ENCODE assay signal across 23 cellular contexts in the genomic region with DNA sequence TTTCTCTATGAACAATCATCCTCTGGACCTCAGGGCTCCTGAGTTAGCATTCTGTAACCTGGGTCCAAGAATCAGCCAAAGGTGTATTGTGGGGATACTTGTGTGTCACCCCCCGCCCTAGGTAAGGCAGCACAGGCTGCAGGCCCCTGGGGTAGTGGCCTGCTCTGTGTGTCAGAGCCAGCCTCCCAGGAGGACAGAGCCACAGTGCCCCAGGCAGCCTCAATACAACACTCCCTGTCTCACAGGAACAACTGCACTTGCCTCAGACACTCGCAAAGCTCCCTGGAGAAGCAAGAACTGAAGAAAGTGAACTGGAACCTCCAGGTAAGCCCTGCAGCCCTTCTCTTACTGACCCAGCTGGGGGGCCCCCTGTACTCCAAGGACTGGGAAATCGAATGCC.
DNase-seq lines count a peak whose midpoint lies in the region; ATAC-seq and TF ChIP-seq lines count a peak whose summit lies in the region.
"Had no signal": no experiment of that assay in that cellular context is flagged by ENCODE, and none has a peak within 500 bp of the region (broad histone marks: within the 10 kb centered on the region; RNA-seq: fewer than 3 reads in every experiment).

No MANE protein-coding gene starts in this region.

- no peaks in the 10 kb centered on the region for H3K9me2 ChIP-seq in hepatocyte (replicated peaks; ENCODE audit: insufficient read depth)

- 81% methylated on average over 3 of the region's 3 CpGs for WGBS in hepatocyte (ENCODE audit: low lambda C conversion rate, missing lambda C conversion rate)

- in situ Hi-C loops in gastrocnemius medialis (cut with MboI; ENCODE audit: low sequenced_read_pairs in 4 of 4), result no loop called here

- TF ChIP-seq CTCF in hepatocyte (IDR thresholded peaks at IDR 0.05; ENCODE audit: poor library complexity) (no peak), gastrocnemius medialis (IDR thresholded peaks at IDR 0.05 in 4 of 5, conservative IDR thresholded peaks at IDR 0.05 in 1 of 5) (no peak)

- intact Hi-C loops in cardiac septum (cut with DNase I), result no loop called here
- intact Hi-C loops in Right ventricle myocardium inferior (cut with DNase I), result no loop called here
- intact Hi-C loops in gastrocnemius medialis (cut with DNase I; ENCODE audit: low total_unique reads), result no loop called here

- H3K27me3 ChIP-seq in hepatocyte (no peaks in the 10 kb centered on the region), gastrocnemius medialis (no peaks in the 10 kb centered on the region)
- H3K27me3 ChIP-seq: adrenal gland, testis had no signal

- no peak overlapping the region for H2AFZ ChIP-seq in hepatocyte
- H2AFZ ChIP-seq: PC-9 had no signal

- peaks cover 34% of the 10 kb centered on the region for H3K4me1 ChIP-seq in hepatocyte (ENCODE audit: insufficient read depth)
- peaks cover 45 to 75% of the 10 kb centered on the region in 2 donors for H3K4me1 ChIP-seq in gastrocnemius medialis

- ATAC-seq in Right ventricle myocardium inferior, result no peak
- ATAC-seq in gastrocnemius medialis, result no peak
- ATAC-seq: activated CD8-positive, alpha-beta T cell treated with anti-CD3 and anti-CD28 coated beads, Interleukin-2, amount 10 ng/mL, durations not matched to agents 7 days and 5 days; activated T-helper 17 cell treated with anti-CD3 and anti-CD28 coated beads, Interleukin-2, amount 50 U/mL, for 72 hours; HCT116; left ventricle myocardium superior; stimulated activated naive B cell treated with anti-CD40 and anti-IgM and Interleukin-4, amounts not matched to agents 10 μg/mL and 1 μg/mL and 100 μg/mL, for 72 hours had no signal

- H3K4me3 ChIP-seq in hepatocyte (no peak overlapping the region), gastrocnemius medialis (no peak overlapping the region)
- H3K4me3 ChIP-seq: adrenal gland, PC-9, prostate gland, testis had no signal

- H3K36me3 ChIP-seq in hepatocyte (replicated peaks; ENCODE audit: insufficient read depth, low read depth) (no peaks in the 10 kb centered on the region), gastrocnemius medialis (no peaks in the 10 kb centered on the region)
- H3K36me3 ChIP-seq: adrenal gland, prostate gland had no signal

- no peaks in the 10 kb centered on the region for H4K20me1 ChIP-seq in hepatocyte (ENCODE audit: insufficient read depth, poor library complexity, severe bottlenecking)

- H3K79me2 ChIP-seq in hepatocyte, result no peaks in the 10 kb centered on the region

- H3K27ac ChIP-seq in hepatocyte (peak overlapping the region; percentile 9), gastrocnemius medialis (peak overlapping the region; percentile 88 to 93 (median 91))
- H3K27ac ChIP-seq: PC-9, testis had no signal

- TF ChIP-seq POLR2A in gastrocnemius medialis (IDR thresholded peaks at IDR 0.05), result no peak

- DNase-seq in cardiac septum (ENCODE audit: low spot score) (peak; percentile 50), Right ventricle myocardium inferior (ENCODE audit: missing footprints) (no peak), hepatocyte (ENCODE audit: low spot score) (no peak), gastrocnemius medialis (no peak), HuH-7 (ENCODE audit: low spot score) (no peak), HK-2 (ENCODE audit: unreplicated experiment) (no peak)
- no peak for DNase-seq in activated CD4-positive, alpha-beta T cell treated with anti-CD3 and anti-CD28 coated beads for 48 hours
- DNase-seq in activated T-cell treated with anti-CD3 and anti-CD28 coated beads, Interleukin-2, amount 50 U/mL, for 1 hour, result no peak
- DNase-seq: activated CD4-positive, alpha-beta T cell treated with anti-CD3 and anti-CD28 coated beads for 1 hour; activated CD8-positive, alpha-beta T cell treated with anti-CD3 and anti-CD28 coated beads, Interleukin-2, amount 10 ng/mL, durations not matched to agents 7 days and 5 days; activated naive CD4-positive, alpha-beta T cell treated with anti-CD3 and anti-CD28 coated beads, Interleukin-2, amount 10 ng/mL, durations not matched to agents 7 days and 5 days; adrenal gland; DMS79 treated with DMSO at 0.1 percent for 48 hours; GF-D8; left ventricle myocardium superior; NCI-H1694; PC-9; SHP77 treated with DMSO at 0.1 percent for 48 hours; stimulated activated naive B cell treated with anti-CD40 and anti-IgM and Interleukin-4, amounts not matched to agents 10 μg/mL and 1 μg/mL and 100 μg/mL, for 72 hours; testis had no signal

- no peak overlapping the region for H3K4me2 ChIP-seq in hepatocyte
- H3K4me2 ChIP-seq: PC-9 had no signal

- no peaks in the 10 kb centered on the region for H3K9me3 ChIP-seq in hepatocyte (ENCODE audit: low read depth)
- H3K9me3 ChIP-seq in gastrocnemius medialis, result no peaks in the 10 kb centered on the region
- H3K9me3 ChIP-seq: adrenal gland, prostate gland, testis had no signal
